1 cellular context compared by ENCODE assay signal in genomic region chr14:97468220-97468619, GRCh38.
TF ChIP-seq lines count a peak whose summit lies in the region.

No MANE protein-coding gene starts in this region.

TF ChIP-seq in GM23338, 12 proteins besides CTCF, POLR2A, EP300 and RAD21 (continued from another document):
- TF ChIP-seq, protein P1, sequence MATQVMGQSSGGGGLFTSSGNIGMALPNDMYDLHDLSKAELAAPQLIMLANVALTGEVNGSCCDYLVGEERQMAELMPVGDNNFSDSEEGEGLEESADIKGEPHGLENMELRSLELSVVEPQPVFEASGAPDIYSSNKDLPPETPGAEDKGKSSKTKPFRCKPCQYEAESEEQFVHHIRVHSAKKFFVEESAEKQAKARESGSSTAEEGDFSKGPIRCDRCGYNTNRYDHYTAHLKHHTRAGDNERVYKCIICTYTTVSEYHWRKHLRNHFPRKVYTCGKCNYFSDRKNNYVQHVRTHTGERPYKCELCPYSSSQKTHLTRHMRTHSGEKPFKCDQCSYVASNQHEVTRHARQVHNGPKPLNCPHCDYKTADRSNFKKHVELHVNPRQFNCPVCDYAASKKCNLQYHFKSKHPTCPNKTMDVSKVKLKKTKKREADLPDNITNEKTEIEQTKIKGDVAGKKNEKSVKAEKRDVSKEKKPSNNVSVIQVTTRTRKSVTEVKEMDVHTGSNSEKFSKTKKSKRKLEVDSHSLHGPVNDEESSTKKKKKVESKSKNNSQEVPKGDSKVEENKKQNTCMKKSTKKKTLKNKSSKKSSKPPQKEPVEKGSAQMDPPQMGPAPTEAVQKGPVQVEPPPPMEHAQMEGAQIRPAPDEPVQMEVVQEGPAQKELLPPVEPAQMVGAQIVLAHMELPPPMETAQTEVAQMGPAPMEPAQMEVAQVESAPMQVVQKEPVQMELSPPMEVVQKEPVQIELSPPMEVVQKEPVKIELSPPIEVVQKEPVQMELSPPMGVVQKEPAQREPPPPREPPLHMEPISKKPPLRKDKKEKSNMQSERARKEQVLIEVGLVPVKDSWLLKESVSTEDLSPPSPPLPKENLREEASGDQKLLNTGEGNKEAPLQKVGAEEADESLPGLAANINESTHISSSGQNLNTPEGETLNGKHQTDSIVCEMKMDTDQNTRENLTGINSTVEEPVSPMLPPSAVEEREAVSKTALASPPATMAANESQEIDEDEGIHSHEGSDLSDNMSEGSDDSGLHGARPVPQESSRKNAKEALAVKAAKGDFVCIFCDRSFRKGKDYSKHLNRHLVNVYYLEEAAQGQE (IDR thresholded peaks at IDR 0.05; ENCODE audit: unreplicated experiment), result no peak
